28 cellular contexts compared by ENCODE assay signal in genomic region chr4:3803946-3804345, GRCh38. TPM values are rescaled to one million over a fixed set of nuclear protein-coding genes. Genes with fewer than 3 reads are reported as not detected.
"Had no signal": no experiment of that assay in that cellular context is flagged by ENCODE, and none has a peak within 500 bp of the region (broad histone marks: within the 10 kb centered on the region; RNA-seq: fewer than 3 reads in every experiment).

No MANE protein-coding gene starts in this region.

- H3K9me3 ChIP-seq: esophagus muscularis mucosa, gastroesophageal sphincter, heart left ventricle, psoas muscle, thoracic aorta, tibial nerve, upper lobe of left lung had no signal

- H3K36me3 ChIP-seq: esophagus muscularis mucosa, gastroesophageal sphincter, heart left ventricle, neural progenitor cell, thoracic aorta, tibial nerve, upper lobe of left lung had no signal

- H3K79me2 ChIP-seq: hepatocyte had no signal

- FAIRE-seq: endothelial cell of umbilical vein, islet of Langerhans, urothelium cell line had no signal

- H3K27me3 ChIP-seq: foreskin keratinocyte, neural progenitor cell, upper lobe of left lung had no signal

- H2AFZ ChIP-seq: hepatocyte, neural progenitor cell had no signal

- H3K4me1 ChIP-seq: esophagus muscularis mucosa, foreskin keratinocyte, gastroesophageal sphincter, heart left ventricle, psoas muscle, tibial nerve, upper lobe of left lung had no signal

- ATAC-seq: foreskin keratinocyte; gastroesophageal sphincter; naive thymus-derived CD4-positive, alpha-beta T cell; psoas muscle; right cardiac atrium; stimulated activated naive B cell treated with anti-CD40 and anti-IgM and Interleukin-4, amounts not matched to agents 10 μg/mL and 1 μg/mL and 100 μg/mL, for 72 hours had no signal

- H3K4me2 ChIP-seq: hepatocyte, neural progenitor cell had no signal

- H3K27ac ChIP-seq: coronary artery, esophagus muscularis mucosa, foreskin keratinocyte, gastroesophageal sphincter, heart left ventricle, hepatocyte, neural progenitor cell, psoas muscle, skin epidermis, thoracic aorta, tibial nerve, upper lobe of left lung had no signal

- H3K4me3 ChIP-seq: coronary artery, esophagus muscularis mucosa, gastroesophageal sphincter, heart left ventricle, hepatocyte, neural progenitor cell, psoas muscle, skin epidermis, thoracic aorta, tibial nerve, upper lobe of left lung had no signal

- H3K9ac ChIP-seq: neural progenitor cell had no signal

- DNase-seq: dermis blood vessel endothelial cell; effector memory CD4-positive, alpha-beta T cell; foreskin keratinocyte; kidney glomerular epithelial cell; mammary epithelial cell; mesendoderm; midbrain; naive thymus-derived CD4-positive, alpha-beta T cell; nucleus accumbens; stimulated activated CD4-positive, alpha-beta T cell treated with anti-CD3 and anti-CD28 coated beads, Interleukin-15, amount 100 ng/mL, for 24 hours; stimulated activated CD4-positive, alpha-beta T cell treated with anti-CD3 and anti-CD28 coated beads, Interleukin-2, amount 100 ng/mL, for 48 hours; stimulated activated naive B cell treated with anti-CD40 and anti-IgM and Interleukin-4, amounts not matched to agents 10 μg/mL and 1 μg/mL and 100 μg/mL, for 72 hours had no signal

RNA-seq across cellular contexts. Expression of gene ADRA2C, which starts 37.8 kb away (rescaled TPM):
- total RNA-seq: epithelial cell of proximal tubule; naive thymus-derived CD4-positive, alpha-beta T cell had no signal
- polyA plus RNA-seq: naive thymus-derived CD4-positive, alpha-beta T cell had no signal
